In genomic region chr4:82773049-82773448, GRCh38 we compare ENCODE assay signal across 16 cellular contexts.
"Had no signal": no experiment of that assay in that cellular context is flagged by ENCODE, and none has a peak within 500 bp of the region (broad histone marks: within the 10 kb centered on the region; RNA-seq: fewer than 3 reads in every experiment).

No MANE protein-coding gene starts in this region.

- H3K4me3 Mint-ChIP-seq: activated T-helper 17 cell treated with anti-CD3 and anti-CD28 coated beads, Interleukin-2, amount 50 U/mL, for 72 hours; nephron progenitor cell; WTC11 had no signal

- H3K36me3 Mint-ChIP-seq: activated naive CD4-positive, alpha-beta T cell treated with anti-CD3 and anti-CD28 coated beads, Interleukin-2, amount 50 U/mL, for 72 hours; WTC11 had no signal

- H3K27ac Mint-ChIP-seq: activated naive CD4-positive, alpha-beta T cell treated with anti-CD3 and anti-CD28 coated beads, Interleukin-2, amount 50 U/mL, for 72 hours; activated T-helper 17 cell treated with anti-CD3 and anti-CD28 coated beads, Interleukin-2, amount 50 U/mL, for 72 hours; nephron progenitor cell; progenitor cell of endocrine pancreas; WTC11 had no signal

- ATAC-seq: activated naive CD4-positive, alpha-beta T cell treated with anti-CD3 and anti-CD28 coated beads, Interleukin-2, amount 50 U/mL, for 72 hours; activated T-helper 17 cell treated with anti-CD3 and anti-CD28 coated beads, Interleukin-2, amount 50 U/mL, for 72 hours; esophagus mucosa; left cardiac atrium; WTC11 had no signal

- H3K27me3 ChIP-seq: tibial artery had no signal

- H3K9me3 ChIP-seq: tibial artery had no signal

- H3K36me3 ChIP-seq: tibial artery had no signal

- DNase-seq: activated T-cell treated with anti-CD3 and anti-CD28 coated beads, Interleukin-2, amount 50 U/mL, for 1 hour; effector memory CD4-positive, alpha-beta T cell; foreskin melanocyte; glutamatergic neuron; left cardiac atrium; nephron progenitor cell; stimulated activated CD4-positive, alpha-beta T cell treated with anti-CD3 and anti-CD28 coated beads, Interleukin-2, amount 100 ng/mL, for 48 hours; stimulated activated naive CD4-positive, alpha-beta T cell; T-helper 1 cell; T1000; tibial artery had no signal

- H3K4me1 Mint-ChIP-seq: activated T-helper 17 cell treated with anti-CD3 and anti-CD28 coated beads, Interleukin-2, amount 50 U/mL, for 72 hours; WTC11 had no signal

- H3K9me3 Mint-ChIP-seq: activated naive CD4-positive, alpha-beta T cell treated with anti-CD3 and anti-CD28 coated beads, Interleukin-2, amount 50 U/mL, for 72 hours; activated T-helper 17 cell treated with anti-CD3 and anti-CD28 coated beads, Interleukin-2, amount 50 U/mL, for 72 hours; nephron progenitor cell; WTC11 had no signal

- H3K4me3 ChIP-seq: tibial artery had no signal

- H3K4me1 ChIP-seq: tibial artery had no signal

- H3K27ac ChIP-seq: tibial artery had no signal
